Comparison of ENCODE assay signal across 18 cellular contexts in the genomic region with DNA sequence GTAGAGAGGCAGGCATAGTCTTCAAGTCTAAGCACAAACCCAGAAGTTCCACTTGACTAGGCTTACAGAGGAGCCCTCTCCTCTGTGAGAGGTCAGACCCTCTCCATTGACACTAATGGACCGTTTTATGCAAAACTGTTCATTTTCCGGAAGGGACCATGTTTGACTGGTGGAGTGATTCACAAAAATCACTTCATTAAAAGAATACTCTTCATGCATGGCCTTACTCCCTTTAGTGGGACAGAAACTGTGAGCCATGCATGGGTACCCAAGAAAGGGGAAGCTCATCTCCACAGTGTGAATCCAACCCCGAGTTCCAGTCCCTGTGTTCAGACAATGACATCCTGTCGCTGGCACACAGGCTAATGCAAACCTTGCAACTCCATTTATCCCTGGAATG.
DNase-seq lines count a peak whose midpoint lies in the region; ATAC-seq and TF ChIP-seq lines count a peak whose summit lies in the region.
"Had no signal": no experiment of that assay in that cellular context is flagged by ENCODE, and none has a peak within 500 bp of the region (broad histone marks: within the 10 kb centered on the region; RNA-seq: fewer than 3 reads in every experiment).

No MANE protein-coding gene starts in this region.

- ATAC-seq in GM19395 (IDR thresholded peaks at IDR 0.05; ENCODE audit: unreplicated experiment) (peak; percentile 66), HG02870 (IDR thresholded peaks at IDR 0.05; ENCODE audit: unreplicated experiment) (peak; percentile 53)
- ATAC-seq: left ventricle myocardium superior, SK-N-SH treated with all-trans-retinoic acid at 6 μM for 48 hours, WTC11 had no signal

- TF ChIP-seq CTCF in DOHH2 (IDR thresholded peaks at IDR 0.05; ENCODE audit: low read depth, low read length, poor library complexity, severe bottlenecking) = no peak

- H3K79me2 ChIP-seq in DOHH2 (ENCODE audit: control insufficient read depth, low read length) (no peaks in the 10 kb centered on the region), Karpas-422 (ENCODE audit: low read length) (no peaks in the 10 kb centered on the region)
- H3K79me2 ChIP-seq: hepatocyte had no signal

- H3F3A ChIP-seq in DOHH2 (ENCODE audit: control insufficient read depth, insufficient read depth) = peaks cover 11% of the 10 kb centered on the region

- no peak overlapping the region for H2AFZ ChIP-seq in Karpas-422 (ENCODE audit: low read length)
- H2AFZ ChIP-seq: hepatocyte had no signal

- H3K27me3 ChIP-seq in DOHH2 (ENCODE audit: control insufficient read depth, low read length) = no peaks in the 10 kb centered on the region
- H3K27me3 ChIP-seq in Karpas-422 (ENCODE audit: low read length) = no peaks in the 10 kb centered on the region
- H3K27me3 ChIP-seq: adrenal gland, hepatocyte, vagina had no signal

- peak; percentile 98 for DNase-seq in Karpas-422
- no peak for DNase-seq in KBM-7
- DNase-seq in NCI-H345 (lab: John Stamatoyannopoulos, UW) = no peak
- DNase-seq in cerebellar cortex (ENCODE audit: low spot score) = no peak
- DNase-seq in NK-92 (lab: John Stamatoyannopoulos, UW; ENCODE audit: unreplicated experiment) = no peak
- DNase-seq: adrenal gland; KG1; left ventricle myocardium superior; NCI-H2081; stimulated activated CD4-positive, alpha-beta T cell treated with anti-CD3 and anti-CD28 coated beads, Interleukin-2, amount 100 ng/mL, for 48 hours; stimulated activated naive CD4-positive, alpha-beta T cell had no signal

- peak overlapping the region; percentile 58 for H3K4me3 ChIP-seq in DOHH2 (ENCODE audit: low read length)
- H3K4me3 ChIP-seq in Karpas-422 (ENCODE audit: low read length) = peak overlapping the region; percentile 64
- H3K4me3 ChIP-seq: adrenal gland, hepatocyte, vagina had no signal

- H3K4me2 ChIP-seq in DOHH2 (ENCODE audit: low read length) (peak overlapping the region; percentile 71), Karpas-422 (ENCODE audit: low read depth, low read length, poor library complexity, severe bottlenecking) (peak overlapping the region; percentile 86)
- H3K4me2 ChIP-seq: hepatocyte had no signal

- H4K20me1 ChIP-seq in DOHH2 (ENCODE audit: control insufficient read depth, insufficient read depth, low read depth, low read length) = no peaks in the 10 kb centered on the region
- no peaks in the 10 kb centered on the region for H4K20me1 ChIP-seq in Karpas-422 (ENCODE audit: insufficient read depth, low read depth, low read length)

- in situ Hi-C loops in KBM-7 (cut with MboI; ENCODE audit: low pct_unique_long_range_greater_than_20kb, low sequenced_read_pairs) = no loop called here

- H3K27ac ChIP-seq in DOHH2 (ENCODE audit: low read depth, low read length) (peak overlapping the region; percentile 64), Karpas-422 (ENCODE audit: low read length) (peak overlapping the region; percentile 100)
- H3K27ac ChIP-seq: adrenal gland, hepatocyte, vagina had no signal

- H3K9me3 ChIP-seq in DOHH2 (ENCODE audit: control insufficient read depth, insufficient read depth, low read length) (no peaks in the 10 kb centered on the region), Karpas-422 (ENCODE audit: low read length) (no peaks in the 10 kb centered on the region)
- H3K9me3 ChIP-seq: adrenal gland, vagina had no signal

- H3K9me2 ChIP-seq in DOHH2 (replicated peaks; ENCODE audit: control insufficient read depth, low read length) = no peaks in the 10 kb centered on the region
- H3K9me2 ChIP-seq in Karpas-422 (replicated peaks; ENCODE audit: insufficient read depth, low read length) = no peaks in the 10 kb centered on the region

- H3K36me3 ChIP-seq in DOHH2 (ENCODE audit: control insufficient read depth, low read length) = no peaks in the 10 kb centered on the region
- no peaks in the 10 kb centered on the region for H3K36me3 ChIP-seq in Karpas-422 (ENCODE audit: insufficient read depth, low read length)
- H3K36me3 ChIP-seq: adrenal gland, vagina had no signal

- H3K4me1 ChIP-seq in DOHH2 (ENCODE audit: control insufficient read depth, low read length) (peaks cover 63% of the 10 kb centered on the region), Karpas-422 (ENCODE audit: low read length) (peaks cover 83% of the 10 kb centered on the region)
- H3K4me1 ChIP-seq: adrenal gland, vagina had no signal

- peak overlapping the region; percentile 87 for H3K9ac ChIP-seq in Karpas-422 (ENCODE audit: low read length)
